Comparison of ENCODE assay signal across 8 cellular contexts in the genomic region with DNA sequence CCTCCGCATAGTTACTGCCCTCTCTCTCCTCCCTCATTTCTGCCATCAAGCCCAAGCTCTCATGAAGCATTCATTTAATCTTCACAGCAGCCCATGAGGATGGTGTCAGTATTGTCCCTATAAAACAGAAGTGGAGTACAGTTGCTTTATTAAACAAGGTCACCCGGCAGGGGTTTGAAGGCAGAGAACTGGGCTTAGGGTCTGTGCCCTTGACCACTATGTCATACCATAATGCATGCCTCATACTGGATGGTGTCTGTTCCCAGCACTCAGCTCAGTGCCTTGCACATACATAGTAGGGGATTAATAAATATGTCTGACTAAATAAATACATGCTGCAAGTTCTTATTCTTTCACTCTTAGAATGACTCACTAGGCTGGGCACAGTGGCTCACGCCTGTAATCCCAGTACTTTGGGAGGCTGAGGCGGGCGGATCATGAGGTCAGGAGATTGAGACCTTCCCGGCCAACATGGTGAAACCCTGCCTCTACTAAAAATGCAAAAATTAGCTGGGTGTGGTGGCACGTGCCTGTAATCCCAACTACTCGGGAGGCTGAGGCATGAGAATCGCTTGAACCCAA. TPM values are rescaled to one million over a fixed set of nuclear protein-coding genes. Genes with fewer than 3 reads are reported as not detected.
DNase-seq lines count a peak whose midpoint lies in the region; ATAC-seq and TF ChIP-seq lines count a peak whose summit lies in the region.
"Not testable (repeated sequence)": the region's sequence is repeated elsewhere in the genome, so short reads cannot be mapped to it uniquely, and the experiment has no call there.

No MANE protein-coding gene starts in this region.

- H3K4me3 Mint-ChIP-seq in CD4-positive, CD25-positive, alpha-beta regulatory T cell: peak overlapping the region; percentile 81 to 91 (median 82)
- H3K4me3 Mint-ChIP-seq in WTC11 (peak overlapping the region; percentile 57), brain (peak overlapping the region in 3 of 5 experiments; percentile 9 to 33 (median 18))

- not testable (repeated sequence) for H3K27me3 Mint-ChIP-seq in CD4-positive, CD25-positive, alpha-beta regulatory T cell; WTC11 (ENCODE audit: low read depth); brain

- not testable (repeated sequence) for H3K36me3 ChIP-seq in CD4-positive, CD25-positive, alpha-beta regulatory T cell (ENCODE audit: control insufficient read depth, insufficient read depth, low read length); HUES6 (ENCODE audit: control insufficient read depth, insufficient read depth, low read length); iPS-20b (ENCODE audit: insufficient read depth, low read depth, low read length)

- not testable (repeated sequence) for H3K27me3 ChIP-seq in CD4-positive, CD25-positive, alpha-beta regulatory T cell (ENCODE audit: control insufficient read depth, insufficient read depth, low read length); HUES6 (ENCODE audit: control insufficient read depth, insufficient read depth, low read length); iPS-20b (ENCODE audit: insufficient read depth, low read length)

- H3K9me3 ChIP-seq in CD4-positive, CD25-positive, alpha-beta regulatory T cell (ENCODE audit: control insufficient read depth in 2 of 2, low read length in 2 of 2); HUES6 (ENCODE audit: control insufficient read depth, insufficient read depth, low read depth, low read length); iPS-20b (ENCODE audit: insufficient read depth, low read depth, low read length): not testable (repeated sequence)

- peak overlapping the region; percentile 28 for H3K9ac ChIP-seq in HUES6 (ENCODE audit: low read length)
- peak overlapping the region; percentile 23; the same call in 1 of the 2 replicates for H3K9ac ChIP-seq in iPS-20b (ENCODE audit: low read depth, low read length)

- H3K4me1 Mint-ChIP-seq in CD4-positive, CD25-positive, alpha-beta regulatory T cell: peaks cover 14 to 57% (median 39%) of the 10 kb centered on the region in 4 donors
- H3K4me1 Mint-ChIP-seq in WTC11 (peaks cover 27% of the 10 kb centered on the region), brain (peaks cover 15% of the 10 kb centered on the region)

- peak in 1 of 3 donors; percentile 54 for DNase-seq in CD4-positive, CD25-positive, alpha-beta regulatory T cell
- not testable (repeated sequence) for DNase-seq in WTC11 (ENCODE audit: low spot score)
- DNase-seq in retinal pigment epithelial cell (ENCODE audit: low read depth): peak; percentile 75

- H3K4me3 ChIP-seq in CD4-positive, CD25-positive, alpha-beta regulatory T cell (ENCODE audit: low read depth, low read length): peak overlapping the region; percentile 69
- H3K4me3 ChIP-seq in HUES6 (ENCODE audit: low read depth, low read length) (peak overlapping the region; percentile 42), iPS-20b (ENCODE audit: low read length) (peak overlapping the region; percentile 31), retinal pigment epithelial cell (ENCODE audit: low read length) (peak overlapping the region; percentile 39)

- H3K27ac ChIP-seq in CD4-positive, CD25-positive, alpha-beta regulatory T cell (ENCODE audit: insufficient read depth, low read length, poor library complexity, severe bottlenecking): peak overlapping the region; percentile 80
- H3K27ac ChIP-seq in HUES6 (ENCODE audit: low read depth, low read length): not testable (repeated sequence)
- peak overlapping the region; percentile 30 for H3K27ac ChIP-seq in iPS-20b (ENCODE audit: low read length)

- not testable (repeated sequence) for H3K36me3 Mint-ChIP-seq in CD4-positive, CD25-positive, alpha-beta regulatory T cell; WTC11; brain

- POLR2A ChIA-PET in WTC11 (lab: Charles Lee): interaction anchor here (0.8 to 2.5 kb wide), 7 partner anchors 12 to 333 kb away, joined by 3 to 31 read pairs (median 4); partner anchors contain the start of genes NMB, SEC11A and WDR73

- CTCF ChIA-PET in WTC11 (lab: Charles Lee): interaction anchor here (0.7 to 2.0 kb wide), 9 partner anchors 12 to 165 kb away, joined by 3 to 16 read pairs (median 4); partner anchors contain the start of genes NMB and SEC11A

- not testable (repeated sequence) for TF ChIP-seq CTCF in WTC11 (IDR thresholded peaks at IDR 0.05); brain (conservative IDR thresholded peaks at IDR 0.05); retinal pigment epithelial cell (conservative IDR thresholded peaks at IDR 0.05; ENCODE audit: low read depth, low read length)

- H3K9me3 Mint-ChIP-seq in CD4-positive, CD25-positive, alpha-beta regulatory T cell; WTC11; brain: not testable (repeated sequence)

- peak overlapping the region; percentile 94 to 95 (median 95) for H3K27ac Mint-ChIP-seq in CD4-positive, CD25-positive, alpha-beta regulatory T cell
- peak overlapping the region; percentile 94 for H3K27ac Mint-ChIP-seq in WTC11
- peak overlapping the region in 3 of 5 experiments; percentile 32 to 75 (median 72) for H3K27ac Mint-ChIP-seq in brain

- ATAC-seq in CD4-positive, CD25-positive, alpha-beta regulatory T cell (ENCODE audit: low read depth in 2 of 2): peak in 1 of 2 donors; percentile 7
- peak; percentile 17 for ATAC-seq in GM19372 (IDR thresholded peaks at IDR 0.05; ENCODE audit: low read depth, unreplicated experiment)
- ATAC-seq in HG02840 (IDR thresholded peaks at IDR 0.05; ENCODE audit: low FRiP score, unreplicated experiment): peak; percentile 28
- peak; percentile 5; the same call in 1 of the 2 replicates for ATAC-seq in WTC11

- H3K4me1 ChIP-seq in CD4-positive, CD25-positive, alpha-beta regulatory T cell (ENCODE audit: control insufficient read depth, insufficient read depth, low read length, poor library complexity, severe bottlenecking): peaks cover 39% of the 10 kb centered on the region
- peaks cover 12% of the 10 kb centered on the region for H3K4me1 ChIP-seq in HUES6 (ENCODE audit: control insufficient read depth, insufficient read depth, low read length)
- H3K4me1 ChIP-seq in iPS-20b (ENCODE audit: insufficient read depth, low read length): not testable (repeated sequence)

RNA-seq across cellular contexts. Expression of gene ZNF592, which starts 12.8 kb away (rescaled TPM):
- total RNA-seq in CD4-positive, CD25-positive, alpha-beta regulatory T cell: 39.8 TPM
- polyA plus RNA-seq in CD4-positive, CD25-positive, alpha-beta regulatory T cell: 1 to 10 TPM; 3.8 to 4.3 (median 4.2) TPM
- total RNA-seq in WTC11 (2021): 26.7 to 28.0 TPM (median 27.6 TPM) in 3 replicates
- polyA plus RNA-seq in brain (ENCODE audit: insufficient read depth, low read depth, low replicate concordance): 19.9 TPM

RNA-seq across cellular contexts. Expression of gene SEC11A, which starts 19.6 kb away (rescaled TPM):
- total RNA-seq in CD4-positive, CD25-positive, alpha-beta regulatory T cell: 72.9 TPM
- polyA plus RNA-seq in CD4-positive, CD25-positive, alpha-beta regulatory T cell: 100 to 1,000 TPM; 152 to 186 (median 163) TPM
- 214 to 228 TPM (median 217 TPM) in 3 replicates for total RNA-seq in WTC11 (2021)
- polyA plus RNA-seq in brain (ENCODE audit: insufficient read depth, low read depth, low replicate concordance): 143 TPM

Comparison
In these comparisons a context has a peak if more than half of its experiments do, and no peak if none do; other contexts are left out.
1. H3K4me3 Mint-ChIP-seq: peak in every context shown above with its lines; median percentile 82 in CD4-positive, CD25-positive, alpha-beta regulatory T cell; 57 in WTC11; 18 in brain.